Comparison of ENCODE assay signal across 1 cellular context in genomic region chr13:101529419-101529818, GRCh38.
A peak's percentile ranks its signal among the peaks of the same experiment; 100 is the strongest.
TF ChIP-seq lines count a peak whose summit lies in the region.

No MANE protein-coding gene starts in this region.

TF ChIP-seq in GM12878, 131 proteins besides CTCF, POLR2A, EP300 and RAD21 (continued from another document):
- peak; percentile 72 for TF ChIP-seq RELB (IDR thresholded peaks at IDR 0.05; ENCODE audit: low read depth)
